ENCODE assay signal across 28 cellular contexts in the genomic region with DNA sequence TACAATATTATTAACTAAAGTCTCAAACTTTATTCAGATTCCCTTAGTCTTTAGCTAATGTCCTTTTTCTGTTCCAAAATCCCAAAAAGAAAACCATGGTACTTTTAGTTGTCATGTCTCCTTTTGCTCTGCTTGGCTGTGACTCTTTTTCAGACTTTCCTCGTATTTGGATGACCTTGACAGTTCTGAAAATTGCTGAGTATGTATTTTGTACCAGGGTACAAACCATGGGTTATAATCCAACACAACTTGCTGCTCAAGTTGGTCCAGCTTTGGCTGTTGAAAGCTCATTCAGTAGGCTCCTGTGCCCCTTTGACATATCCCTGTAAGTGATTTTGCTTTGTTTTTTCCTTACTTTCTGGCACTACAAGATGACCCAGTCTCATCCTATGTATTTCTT.
"Had no signal": no experiment of that assay in that cellular context is flagged by ENCODE, and none has a peak within 500 bp of the region (broad histone marks: within the 10 kb centered on the region; RNA-seq: fewer than 3 reads in every experiment).

No MANE protein-coding gene starts in this region.

- FAIRE-seq: small intestine, urothelium cell line had no signal

- H2AFZ ChIP-seq: neural progenitor cell, parathyroid adenoma had no signal

- H3K27ac Mint-ChIP-seq: nephron; neural progenitor cell; progenitor cell of endocrine pancreas; stimulated activated effector memory CD8-positive, alpha-beta T cell treated with anti-CD3 and anti-CD28 coated beads, Interleukin-12 subunit alpha, Interleukin-12 subunit beta, amount 100 ng/mL, for 72 hours; stimulated activated naive B cell treated with anti-CD40 and anti-IgM and Interleukin-4, amounts not matched to agents 10 μg/mL and 1 μg/mL and 100 μg/mL, for 72 hours; stimulated activated naive CD8-positive, alpha-beta T cell treated with anti-CD3 and anti-CD28 coated beads, Interleukin-15, Interleukin-2, amounts not matched to agents 100 ng/mL and 50 ng/mL, for 24 hours had no signal

- H3K79me2 ChIP-seq: parathyroid adenoma had no signal

- H3K9me3 Mint-ChIP-seq: stimulated activated effector memory CD8-positive, alpha-beta T cell treated with anti-CD3 and anti-CD28 coated beads, Interleukin-12 subunit alpha, Interleukin-12 subunit beta, amount 100 ng/mL, for 72 hours; stimulated activated naive B cell treated with anti-CD40 and anti-IgM and Interleukin-4, amounts not matched to agents 10 μg/mL and 1 μg/mL and 100 μg/mL, for 72 hours; stimulated activated naive CD8-positive, alpha-beta T cell treated with anti-CD3 and anti-CD28 coated beads, Interleukin-15, Interleukin-2, amounts not matched to agents 100 ng/mL and 50 ng/mL, for 24 hours had no signal

- H3K4me3 Mint-ChIP-seq: nephron; neural progenitor cell; stimulated activated effector memory CD8-positive, alpha-beta T cell treated with anti-CD3 and anti-CD28 coated beads, Interleukin-12 subunit alpha, Interleukin-12 subunit beta, amount 100 ng/mL, for 72 hours; stimulated activated naive B cell treated with anti-CD40 and anti-IgM and Interleukin-4, amounts not matched to agents 10 μg/mL and 1 μg/mL and 100 μg/mL, for 72 hours; stimulated activated naive CD8-positive, alpha-beta T cell treated with anti-CD3 and anti-CD28 coated beads, Interleukin-15, Interleukin-2, amounts not matched to agents 100 ng/mL and 50 ng/mL, for 24 hours had no signal

- H3K27me3 Mint-ChIP-seq: progenitor cell of endocrine pancreas had no signal

- ATAC-seq: right cardiac atrium; stimulated activated effector memory CD8-positive, alpha-beta T cell treated with anti-CD3 and anti-CD28 coated beads, Interleukin-12 subunit alpha, Interleukin-12 subunit beta, amount 100 ng/mL, for 72 hours; stimulated activated naive B cell treated with anti-CD40 and anti-IgM and Interleukin-4, amounts not matched to agents 10 μg/mL and 1 μg/mL and 100 μg/mL, for 72 hours had no signal

- H3K4me1 ChIP-seq: neural progenitor cell, parathyroid adenoma, right lobe of liver, sigmoid colon, stomach, thyroid gland, tibial nerve, vagina had no signal

- DNase-seq: occipital lobe; ovary; posterior cingulate gyrus; psoas muscle; right cardiac atrium; right lobe of liver; sigmoid colon; small intestine; stimulated activated CD4-positive, alpha-beta T cell treated with anti-CD3 and anti-CD28 coated beads, Interleukin-15, amount 100 ng/mL, for 24 hours; stimulated activated CD4-positive, alpha-beta T cell treated with anti-CD3 and anti-CD28 coated beads, Interleukin-2, amount 100 ng/mL, for 24 hours; stimulated activated CD4-positive, alpha-beta T cell treated with anti-CD3 and anti-CD28 coated beads, Interleukin-2, amount 100 ng/mL, for 48 hours; stimulated activated CD4-positive, alpha-beta T cell treated with anti-CD3 and anti-CD28 coated beads, Interleukin-4, amount 100 ng/mL, for 24 hours; stimulated activated naive B cell treated with anti-CD40 and anti-IgM and Interleukin-4, amounts not matched to agents 10 μg/mL and 1 μg/mL and 100 μg/mL, for 72 hours; stimulated activated naive CD4-positive, alpha-beta T cell treated with Interleukin-2 at 50 U/mL for 16 hours; stomach; thyroid gland; trophoblast cell; upper lobe of left lung had no signal

- H3K36me3 Mint-ChIP-seq: neural progenitor cell; stimulated activated effector memory CD8-positive, alpha-beta T cell treated with anti-CD3 and anti-CD28 coated beads, Interleukin-12 subunit alpha, Interleukin-12 subunit beta, amount 100 ng/mL, for 72 hours; stimulated activated naive B cell treated with anti-CD40 and anti-IgM and Interleukin-4, amounts not matched to agents 10 μg/mL and 1 μg/mL and 100 μg/mL, for 72 hours had no signal

- H3K9ac ChIP-seq: neural progenitor cell, parathyroid adenoma had no signal

- H3K4me2 ChIP-seq: neural progenitor cell had no signal

- H3K27ac ChIP-seq: neural progenitor cell, ovary, parathyroid adenoma, psoas muscle, right lobe of liver, sigmoid colon, stomach, thoracic aorta, thyroid gland, tibial nerve, upper lobe of left lung, vagina had no signal

- H3K27me3 ChIP-seq: neural progenitor cell, ovary, right lobe of liver, sigmoid colon, stomach, thyroid gland, tibial nerve, upper lobe of left lung, vagina had no signal

- H3K4me1 Mint-ChIP-seq: nephron; neural progenitor cell; stimulated activated effector memory CD8-positive, alpha-beta T cell treated with anti-CD3 and anti-CD28 coated beads, Interleukin-12 subunit alpha, Interleukin-12 subunit beta, amount 100 ng/mL, for 72 hours; stimulated activated naive B cell treated with anti-CD40 and anti-IgM and Interleukin-4, amounts not matched to agents 10 μg/mL and 1 μg/mL and 100 μg/mL, for 72 hours had no signal

- H3K4me3 ChIP-seq: neural progenitor cell, ovary, psoas muscle, right lobe of liver, sigmoid colon, stomach, thoracic aorta, thyroid gland, tibial nerve, upper lobe of left lung, vagina had no signal

- H3K9me3 ChIP-seq: ovary, psoas muscle, right lobe of liver, sigmoid colon, stomach, thoracic aorta, thyroid gland, upper lobe of left lung, vagina had no signal

- H3K36me3 ChIP-seq: neural progenitor cell, ovary, sigmoid colon, stomach, thoracic aorta, thyroid gland, vagina had no signal
